14 cellular contexts compared by ENCODE assay signal in genomic region chr3:169173636-169174035, GRCh38.
"Had no signal": no experiment of that assay in that cellular context is flagged by ENCODE, and none has a peak within 500 bp of the region (broad histone marks: within the 10 kb centered on the region; RNA-seq: fewer than 3 reads in every experiment).

No MANE protein-coding gene starts in this region.

- H3K4me3 ChIP-seq: psoas muscle, upper lobe of left lung had no signal

- DNase-seq: activated CD4-positive, alpha-beta T cell treated with anti-CD3 and anti-CD28 coated beads for 1 hour; activated CD4-positive, alpha-beta T cell treated with anti-CD3 and anti-CD28 coated beads, Interleukin-2, amount 50 U/mL, for 4 hours; activated gamma-delta T cell treated with Interleukin-2 at 50 U/mL for 16 hours; effector CD8-positive, alpha-beta T cell; foreskin fibroblast; glutamatergic neuron; hypothalamus; naive thymus-derived CD4-positive, alpha-beta T cell; psoas muscle; stimulated activated CD4-positive, alpha-beta T cell treated with anti-CD3 and anti-CD28 coated beads, Interleukin-2, amount 100 ng/mL, for 24 hours; stimulated activated naive CD8-positive, alpha-beta T cell treated with anti-CD3 and anti-CD28 coated beads, Interleukin-15, Interleukin-2, amounts not matched to agents 100 U/mL and 50 U/mL, for 24 hours; substantia nigra; T1000; upper lobe of left lung had no signal

- H3K27me3 ChIP-seq: upper lobe of left lung had no signal

- H3K27ac ChIP-seq: psoas muscle had no signal

- H3K9me3 ChIP-seq: psoas muscle, upper lobe of left lung had no signal

- H3K36me3 ChIP-seq: upper lobe of left lung had no signal

- H3K4me1 ChIP-seq: psoas muscle had no signal
